ENCODE assay signal across 20 cellular contexts in genomic region chr20:21202284-21202683, GRCh38.
DNase-seq lines count a peak whose midpoint lies in the region; ATAC-seq, FAIRE-seq and TF ChIP-seq lines count a peak whose summit lies in the region.
"Had no signal": no experiment of that assay in that cellular context is flagged by ENCODE, and none has a peak within 500 bp of the region (broad histone marks: within the 10 kb centered on the region; RNA-seq: fewer than 3 reads in every experiment).

No MANE protein-coding gene starts in this region.

- H3K4me1 ChIP-seq in A549 (peaks cover 7% of the 10 kb centered on the region; the same call in 1 of the 3 replicates), IMR-90 (ENCODE audit: control insufficient read depth, insufficient read depth, low read length) (no peaks in the 10 kb centered on the region), foreskin keratinocyte (no peaks in the 10 kb centered on the region), left ventricle myocardium inferior (no peaks in the 10 kb centered on the region)
- H3K4me1 ChIP-seq: SJCRH30 had no signal

- CTCF ChIA-PET in A549 (lab: Yijun Ruan, JAX) (no interaction called here), IMR-90 (lab: Yijun Ruan, JAX) (no interaction called here)

- peaks cover 5 to 9% of the 10 kb centered on the region in 2 donors for H3K36me3 Mint-ChIP-seq in activated naive CD4-positive, alpha-beta T cell treated with anti-CD3 and anti-CD28 coated beads, Interleukin-2, amount 50 U/mL, for 72 hours

- DNase-seq in A549 (ENCODE audit: low read depth in 1 of 2, low spot score in 1 of 2), result peak in 1 of 2 experiments; percentile 44
- DNase-seq in IMR-90, result peak; percentile 43
- DNase-seq in astrocyte of the hippocampus (ENCODE audit: low read depth, low spot score), result peak; percentile 86
- peak in 1 of 2 donors; percentile 33 for DNase-seq in foreskin keratinocyte
- DNase-seq in activated naive CD4-positive, alpha-beta T cell treated with anti-CD3 and anti-CD28 coated beads, Interleukin-2, amount 50 U/mL, for 72 hours (ENCODE audit: low spot score in 2 of 2), result no peak
- no peak for DNase-seq in left ventricle myocardium inferior
- DNase-seq in CD1c-positive myeloid dendritic cell (ENCODE audit: extremely low spot score), result no peak
- DNase-seq: activated CD4-positive, alpha-beta T cell treated with anti-CD3 and anti-CD28 coated beads, Interleukin-2, amount 50 U/mL, for 1 hour; CD8-positive, alpha-beta T cell; NCI-H1105 treated with DMSO at 0.1 percent for 48 hours; NK-92 treated with Interleukin-12 subunit alpha and Interleukin-12 subunit beta, amount 100 ng/mL, for 24 hours; ovary; SJCRH30; small intestine had no signal

- no peak overlapping the region for H3K27ac ChIP-seq in A549
- no peak overlapping the region for H3K27ac ChIP-seq in IMR-90 (ENCODE audit: insufficient read depth, low read length)
- no peak overlapping the region for H3K27ac ChIP-seq in foreskin keratinocyte
- H3K27ac ChIP-seq in left ventricle myocardium inferior (replicated peaks), result no peak overlapping the region
- H3K27ac ChIP-seq: ovary, SJCRH30 had no signal

- no peak overlapping the region for H3K14ac ChIP-seq in IMR-90 (replicated peaks; ENCODE audit: low read depth, low read length)

- TF ChIP-seq CTCF in A549 (IDR thresholded peaks at IDR 0.05), result no peak
- TF ChIP-seq CTCF in IMR-90 (conservative IDR thresholded peaks at IDR 0.05; ENCODE audit: low read depth, low read length), result no peak
- TF ChIP-seq CTCF in foreskin keratinocyte (conservative IDR thresholded peaks at IDR 0.05), result no peak
- TF ChIP-seq CTCF in left ventricle myocardium inferior (IDR thresholded peaks at IDR 0.05; ENCODE audit: borderline replicate concordance), result no peak

- FAIRE-seq in A549 (lab: Jason Lieb, UNC), result no peak
- FAIRE-seq: GM12891, K562 had no signal

- BruUV-seq in IMR-90 (replicated peaks; lab: Mats Ljungman, UMichigan), result no TSS peak

- H3K4ac ChIP-seq in IMR-90 (ENCODE audit: low read depth, low read length), result no peak overlapping the region

- no peak overlapping the region for H4K5ac ChIP-seq in IMR-90 (ENCODE audit: low read depth, low read length)

- no peak overlapping the region for H3K9ac ChIP-seq in IMR-90 (ENCODE audit: low read depth, low read length)

- H4K20me1 ChIP-seq in IMR-90 (ENCODE audit: insufficient read depth, low read length), result no peaks in the 10 kb centered on the region

- dilution Hi-C loops in IMR-90 (cut with HindIII; ENCODE audit: low sequenced_read_pairs, unreplicated experiment), result no loop called here

- H3K23ac ChIP-seq in IMR-90 (ENCODE audit: low read depth, low read length), result no peak overlapping the region

- H2BK5ac ChIP-seq in IMR-90 (ENCODE audit: low read depth, low read length, poor library complexity, severe bottlenecking), result no peak overlapping the region

- peak in 1 of 2 experiments; percentile 30; a peak in 1 of 6 replicates for ATAC-seq in A549
- no peak; the same call in 1 of the 2 replicates for ATAC-seq in IMR-90 (ENCODE audit: low read depth)
- peak; percentile 24 for ATAC-seq in foreskin keratinocyte
- ATAC-seq in activated naive CD4-positive, alpha-beta T cell treated with anti-CD3 and anti-CD28 coated beads, Interleukin-2, amount 50 U/mL, for 72 hours, result no peak
- ATAC-seq in GM21360 (IDR thresholded peaks at IDR 0.05; ENCODE audit: unreplicated experiment), result no peak
- ATAC-seq: CD8-positive, alpha-beta T cell; K562; stimulated activated effector memory CD8-positive, alpha-beta T cell treated with anti-CD3 and anti-CD28 coated beads, Interleukin-12 subunit alpha, Interleukin-12 subunit beta, amount 100 ng/mL, for 72 hours had no signal

- no peaks in the 10 kb centered on the region for H3K79me1 ChIP-seq in IMR-90 (ENCODE audit: low read depth in 1 of 2, low read length in 2 of 2)

- peak overlapping the region; percentile 23; the same call in 1 of the 3 replicates for H3K4me2 ChIP-seq in A549
- H3K4me2 ChIP-seq in IMR-90 (ENCODE audit: low read depth, low read length), result no peak overlapping the region

- no peak overlapping the region for H2AK9ac ChIP-seq in IMR-90 (replicated peaks; ENCODE audit: low read depth, low read length, poor library complexity)

- H4K91ac ChIP-seq in IMR-90 (ENCODE audit: insufficient read depth, low read depth, low read length), result no peak overlapping the region

- H3K27me3 ChIP-seq in IMR-90 (ENCODE audit: control insufficient read depth, insufficient read depth, low read length) (no peaks in the 10 kb centered on the region), foreskin keratinocyte (no peaks in the 10 kb centered on the region), left ventricle myocardium inferior (ENCODE audit: low read depth) (no peaks in the 10 kb centered on the region)
- H3K27me3 ChIP-seq: ovary, SJCRH30 had no signal

- TF ChIP-seq POLR2A in A549 (IDR thresholded peaks at IDR 0.05; ENCODE audit: low read length), result no peak
- no peak for TF ChIP-seq POLR2A in IMR-90 (IDR thresholded peaks at IDR 0.05; ENCODE audit: low read depth, low read length)

- TF ChIP-seq EP300 in A549 (IDR thresholded peaks at IDR 0.05), result no peak

- no peaks in the 10 kb centered on the region for H3K9me1 ChIP-seq in IMR-90 (ENCODE audit: insufficient read depth, low read length)

- H2BK15ac ChIP-seq in IMR-90 (ENCODE audit: low read depth, low read length), result no peak overlapping the region

- no peak for TF ChIP-seq RAD21 in A549 (conservative IDR thresholded peaks at IDR 0.05 in 1 of 2, IDR thresholded peaks at IDR 0.05 in 1 of 2)
- no peak for TF ChIP-seq RAD21 in IMR-90 (IDR thresholded peaks at IDR 0.05; ENCODE audit: low read length)

- 60% methylated on average over 2 of the region's 2 CpGs for WGBS in A549 (ENCODE audit: missing lambda C conversion rate)
- WGBS in IMR-90 (ENCODE audit: extremely low coverage in 2 of 2, insufficient read length in 1 of 2), 2 experiments, result no CpG with 5 or more reads among the region's 2 CpGs

- H3K27ac Mint-ChIP-seq in activated naive CD4-positive, alpha-beta T cell treated with anti-CD3 and anti-CD28 coated beads, Interleukin-2, amount 50 U/mL, for 72 hours, result no peak overlapping the region
- H3K27ac Mint-ChIP-seq: activated naive CD8-positive, alpha-beta T cell; CD8-positive, alpha-beta T cell; stimulated activated effector memory CD8-positive, alpha-beta T cell treated with anti-CD3 and anti-CD28 coated beads, Interleukin-12 subunit alpha, Interleukin-12 subunit beta, amount 100 ng/mL, for 72 hours had no signal

- no peak overlapping the region for H4K8ac ChIP-seq in IMR-90 (ENCODE audit: low read depth in 2 of 2, low read length in 2 of 2)

- no peaks in the 10 kb centered on the region for H3K9me3 Mint-ChIP-seq in activated naive CD4-positive, alpha-beta T cell treated with anti-CD3 and anti-CD28 coated beads, Interleukin-2, amount 50 U/mL, for 72 hours
- H3K9me3 Mint-ChIP-seq: CD8-positive, alpha-beta T cell; central memory CD8-positive, alpha-beta T cell; stimulated activated effector memory CD8-positive, alpha-beta T cell treated with anti-CD3 and anti-CD28 coated beads, Interleukin-12 subunit alpha, Interleukin-12 subunit beta, amount 100 ng/mL, for 72 hours had no signal

- H3K36me3 ChIP-seq in IMR-90 (ENCODE audit: control insufficient read depth, insufficient read depth, low read length) (no peaks in the 10 kb centered on the region), left ventricle myocardium inferior (peaks cover 4% of the 10 kb centered on the region)
- H3K36me3 ChIP-seq: ovary, SJCRH30 had no signal

- POLR2A ChIA-PET in A549 (lab: Yijun Ruan, JAX), result no interaction called here
- POLR2A ChIA-PET in IMR-90 (lab: Charles Lee; ENCODE audit: unreplicated experiment), result no interaction called here

- in situ Hi-C loops in IMR-90 (cut with MboI; ENCODE audit: low sequenced_read_pairs), result no loop called here

- H2BK20ac ChIP-seq in IMR-90 (ENCODE audit: low read depth, low read length), result no peak overlapping the region

- H3K9me3 ChIP-seq in A549 (no peaks in the 10 kb centered on the region), IMR-90 (ENCODE audit: control insufficient read depth, insufficient read depth, low read length) (no peaks in the 10 kb centered on the region), left ventricle myocardium inferior (replicated peaks) (no peaks in the 10 kb centered on the region)
- H3K9me3 ChIP-seq: ovary, SJCRH30 had no signal

- no peak overlapping the region for H2BK120ac ChIP-seq in IMR-90 (ENCODE audit: low read depth, low read length)

- no peak overlapping the region for H3K4me3 ChIP-seq in A549
- no peak overlapping the region for H3K4me3 ChIP-seq in IMR-90 (ENCODE audit: insufficient read depth, low read depth, low read length)
- H3K4me3 ChIP-seq in left ventricle myocardium inferior, result no peak overlapping the region
- H3K4me3 ChIP-seq: K562, ovary, SJCRH30 had no signal

- no peak overlapping the region for H2AK5ac ChIP-seq in IMR-90 (ENCODE audit: low read depth, low read length)

- no peak overlapping the region for H3K18ac ChIP-seq in IMR-90 (ENCODE audit: low read depth, low read length)

- no peak overlapping the region for H3K56ac ChIP-seq in IMR-90 (ENCODE audit: extremely low read depth, insufficient read depth, low read length)

- intact Hi-C loops in IMR-90 (cut with micrococcal nuclease), result no loop called here
- intact Hi-C loops in left ventricle myocardium inferior (cut with micrococcal nuclease), result no loop called here

- no peak overlapping the region for H2AFZ ChIP-seq in IMR-90 (replicated peaks; ENCODE audit: low read length, poor library complexity)

TF ChIP-seq in A549, 52 proteins besides CTCF, POLR2A, EP300 and RAD21:
- TF ChIP-seq FOSL2 (IDR thresholded peaks at IDR 0.05) (no peak), FOSL2 (CRISPR knock-in tag; IDR thresholded peaks at IDR 0.05) (peak; percentile 24; the same call in 1 of the 2 replicates), EHF (CRISPR knock-in tag; IDR thresholded peaks at IDR 0.05) (no peak)

TF ChIP-seq in IMR-90, 13 proteins besides CTCF, POLR2A, EP300 and RAD21:
- TF ChIP-seq BHLHE40 (IDR thresholded peaks at IDR 0.05; ENCODE audit: low read depth, low read length), result no peak
TF ChIP-seq in IMR-90: peak in this region for 0.

Comparison
In these comparisons a context has a peak if more than half of its experiments do, and no peak if none do; other contexts are left out.
1. DNase-seq: peak in IMR-90 (single experiment) and astrocyte of the hippocampus (single experiment); none in activated naive CD4-positive, alpha-beta T cell treated with anti-CD3 and anti-CD28 coated beads, Interleukin-2, amount 50 U/mL, for 72 hours (0 of 2), left ventricle myocardium inferior (single experiment) and CD1c-positive myeloid dendritic cell (single experiment).